Comparison of ENCODE assay signal across 10 cellular contexts in genomic region chrX:42678133-42678532, GRCh38.
A peak's percentile ranks its signal among the peaks of the same experiment; 100 is the strongest.
DNase-seq lines count a peak whose midpoint lies in the region; ATAC-seq, FAIRE-seq and TF ChIP-seq lines count a peak whose summit lies in the region.
"Had no signal": no experiment of that assay in that cellular context is flagged by ENCODE, and none has a peak within 500 bp of the region (broad histone marks: within the 10 kb centered on the region; RNA-seq: fewer than 3 reads in every experiment).

No MANE protein-coding gene starts in this region.

- H3K79me2 ChIP-seq in smooth muscle cell (ENCODE audit: low read depth) = no peaks in the 10 kb centered on the region

- H3K4me2 ChIP-seq in smooth muscle cell = no peak overlapping the region

- no peaks in the 10 kb centered on the region for H3K36me3 Mint-ChIP-seq in WTC11
- H3K36me3 Mint-ChIP-seq: naive B cell had no signal

- no peaks in the 10 kb centered on the region for H3K27me3 Mint-ChIP-seq in WTC11 (ENCODE audit: low read depth)
- H3K27me3 Mint-ChIP-seq: naive B cell had no signal

- H3K9me3 ChIP-seq in pancreas (no peaks in the 10 kb centered on the region), smooth muscle cell (replicated peaks; ENCODE audit: low read depth) (no peaks in the 10 kb centered on the region)

- DNase-seq in NCI-H2029 treated with DMSO at 0.1 percent for 48 hours (lab: John Stamatoyannopoulos, UW) (peak; percentile 0), NCI-H2029 (lab: John Stamatoyannopoulos, UW) (no peak), LNCaP clone FGC (ENCODE audit: low read depth) (peak; percentile 83), choroid plexus epithelial cell (ENCODE audit: low read depth) (peak; percentile 42), pancreas (peak in 4 of 6 donors; percentile 12 to 23 (median 18)), WTC11 (ENCODE audit: low spot score) (no peak), smooth muscle cell (lab: John Stamatoyannopoulos, UW; ENCODE audit: unreplicated experiment) (no peak)
- DNase-seq: naive B cell; stimulated activated CD4-positive, alpha-beta T cell treated with anti-CD3 and anti-CD28 coated beads, Interleukin-12 subunit alpha, Interleukin-12 subunit beta, amount 100 ng/mL, for 4 hours had no signal

- H3K4me3 Mint-ChIP-seq in WTC11 = no peak overlapping the region
- H3K4me3 Mint-ChIP-seq: naive B cell had no signal

- FAIRE-seq in pancreas (lab: Jason Lieb, UNC) = no peak

- POLR2A ChIA-PET in WTC11 (lab: Charles Lee) = no interaction called here

- no peaks in the 10 kb centered on the region for H3F3A ChIP-seq in smooth muscle cell (ENCODE audit: low read depth)

- H3K4me3 ChIP-seq in LNCaP clone FGC (ENCODE audit: low read depth, low read length) (no peak overlapping the region), choroid plexus epithelial cell (ENCODE audit: low read depth, low read length) (no peak overlapping the region), pancreas (no peak overlapping the region), smooth muscle cell (no peak overlapping the region)

- peaks cover 0 to 7% (median 0%) of the 10 kb centered on the region in 3 donors for H3K4me1 ChIP-seq in pancreas
- peaks cover 11% of the 10 kb centered on the region for H3K4me1 ChIP-seq in smooth muscle cell (ENCODE audit: low read depth)

- H3K27me3 ChIP-seq in pancreas = no peaks in the 10 kb centered on the region
- no peaks in the 10 kb centered on the region for H3K27me3 ChIP-seq in smooth muscle cell (ENCODE audit: low read depth)

- no peak overlapping the region for H3K9ac ChIP-seq in smooth muscle cell (ENCODE audit: low read depth)

- ATAC-seq in pancreas = peak; percentile 49 to 79 (median 56)
- no peak for ATAC-seq in HG03280 (IDR thresholded peaks at IDR 0.05; ENCODE audit: unreplicated experiment)
- ATAC-seq in WTC11 = no peak

- peak; percentile 47 for TF ChIP-seq CTCF in LNCaP clone FGC (IDR thresholded peaks at IDR 0.05; ENCODE audit: control insufficient read depth, extremely low read depth, insufficient read depth)
- peak; percentile 30 for TF ChIP-seq CTCF in choroid plexus epithelial cell (conservative IDR thresholded peaks at IDR 0.05; ENCODE audit: low read depth, low read length)
- TF ChIP-seq CTCF in pancreas (IDR thresholded peaks at IDR 0.05) = peak in 1 of 4 donors; percentile 11
- TF ChIP-seq CTCF in WTC11 (IDR thresholded peaks at IDR 0.05) = no peak
- TF ChIP-seq CTCF in smooth muscle cell (IDR thresholded peaks at IDR 0.05; ENCODE audit: borderline replicate concordance, insufficient read depth, poor library complexity, severe bottlenecking) = no peak

- CTCF ChIA-PET in WTC11 (lab: Charles Lee) = no interaction called here

- intact Hi-C loops in pancreas (cut with DNase I) = no loop called here

- H3K9me3 Mint-ChIP-seq in WTC11 = peaks cover 12% of the 10 kb centered on the region

- 44 to 57% methylated on average over 6 of the region's 6 CpGs for WGBS in pancreas, 2 donors
- WGBS in smooth muscle cell (ENCODE audit: low lambda C conversion rate) = 78% methylated on average over 6 of the region's 6 CpGs

- peaks cover 31% of the 10 kb centered on the region for H3K4me1 Mint-ChIP-seq in WTC11

- no peak overlapping the region for H3K27ac Mint-ChIP-seq in WTC11

- H2AFZ ChIP-seq in smooth muscle cell (ENCODE audit: low read depth) = no peak overlapping the region

- no peak overlapping the region for H3K27ac ChIP-seq in pancreas
- no peak overlapping the region for H3K27ac ChIP-seq in smooth muscle cell (ENCODE audit: low read depth)

- H4K20me1 ChIP-seq in smooth muscle cell (ENCODE audit: low read depth) = no peaks in the 10 kb centered on the region

- H3K36me3 ChIP-seq in pancreas (no peaks in the 10 kb centered on the region), smooth muscle cell (ENCODE audit: low read depth) (no peaks in the 10 kb centered on the region)

TF ChIP-seq in WTC11, 78 proteins besides CTCF, POLR2A, EP300 and RAD21 (continues in another document):
- no peak for TF ChIP-seq ZNF317 (CRISPR knock-in tag; IDR thresholded peaks at IDR 0.05; ENCODE audit: borderline replicate concordance, low read depth)
- TF ChIP-seq, protein P1, sequence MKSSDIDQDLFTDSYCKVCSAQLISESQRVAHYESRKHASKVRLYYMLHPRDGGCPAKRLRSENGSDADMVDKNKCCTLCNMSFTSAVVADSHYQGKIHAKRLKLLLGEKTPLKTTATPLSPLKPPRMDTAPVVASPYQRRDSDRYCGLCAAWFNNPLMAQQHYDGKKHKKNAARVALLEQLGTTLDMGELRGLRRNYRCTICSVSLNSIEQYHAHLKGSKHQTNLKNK (CRISPR knock-in tag; IDR thresholded peaks at IDR 0.05) = no peak
- TF ChIP-seq EMX1 (CRISPR knock-in tag; IDR thresholded peaks at IDR 0.05) = no peak
- TF ChIP-seq CDX4 (CRISPR knock-in tag; IDR thresholded peaks at IDR 0.05; ENCODE audit: borderline replicate concordance) = no peak
- no peak for TF ChIP-seq NR1H2 (CRISPR knock-in tag; IDR thresholded peaks at IDR 0.05)
- TF ChIP-seq FOXK1 (CRISPR knock-in tag; IDR thresholded peaks at IDR 0.05) = no peak
- TF ChIP-seq, protein P2, sequence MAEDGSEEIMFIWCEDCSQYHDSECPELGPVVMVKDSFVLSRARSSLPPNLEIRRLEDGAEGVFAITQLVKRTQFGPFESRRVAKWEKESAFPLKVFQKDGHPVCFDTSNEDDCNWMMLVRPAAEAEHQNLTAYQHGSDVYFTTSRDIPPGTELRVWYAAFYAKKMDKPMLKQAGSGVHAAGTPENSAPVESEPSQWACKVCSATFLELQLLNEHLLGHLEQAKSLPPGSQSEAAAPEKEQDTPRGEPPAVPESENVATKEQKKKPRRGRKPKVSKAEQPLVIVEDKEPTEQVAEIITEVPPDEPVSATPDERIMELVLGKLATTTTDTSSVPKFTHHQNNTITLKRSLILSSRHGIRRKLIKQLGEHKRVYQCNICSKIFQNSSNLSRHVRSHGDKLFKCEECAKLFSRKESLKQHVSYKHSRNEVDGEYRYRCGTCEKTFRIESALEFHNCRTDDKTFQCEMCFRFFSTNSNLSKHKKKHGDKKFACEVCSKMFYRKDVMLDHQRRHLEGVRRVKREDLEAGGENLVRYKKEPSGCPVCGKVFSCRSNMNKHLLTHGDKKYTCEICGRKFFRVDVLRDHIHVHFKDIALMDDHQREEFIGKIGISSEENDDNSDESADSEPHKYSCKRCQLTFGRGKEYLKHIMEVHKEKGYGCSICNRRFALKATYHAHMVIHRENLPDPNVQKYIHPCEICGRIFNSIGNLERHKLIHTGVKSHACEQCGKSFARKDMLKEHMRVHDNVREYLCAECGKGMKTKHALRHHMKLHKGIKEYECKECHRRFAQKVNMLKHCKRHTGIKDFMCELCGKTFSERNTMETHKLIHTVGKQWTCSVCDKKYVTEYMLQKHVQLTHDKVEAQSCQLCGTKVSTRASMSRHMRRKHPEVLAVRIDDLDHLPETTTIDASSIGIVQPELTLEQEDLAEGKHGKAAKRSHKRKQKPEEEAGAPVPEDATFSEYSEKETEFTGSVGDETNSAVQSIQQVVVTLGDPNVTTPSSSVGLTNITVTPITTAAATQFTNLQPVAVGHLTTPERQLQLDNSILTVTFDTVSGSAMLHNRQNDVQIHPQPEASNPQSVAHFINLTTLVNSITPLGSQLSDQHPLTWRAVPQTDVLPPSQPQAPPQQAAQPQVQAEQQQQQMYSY (CRISPR knock-in tag; IDR thresholded peaks at IDR 0.05) = no peak
- TF ChIP-seq TEAD4 (CRISPR knock-in tag; IDR thresholded peaks at IDR 0.05) = no peak
- TF ChIP-seq, protein P3, sequence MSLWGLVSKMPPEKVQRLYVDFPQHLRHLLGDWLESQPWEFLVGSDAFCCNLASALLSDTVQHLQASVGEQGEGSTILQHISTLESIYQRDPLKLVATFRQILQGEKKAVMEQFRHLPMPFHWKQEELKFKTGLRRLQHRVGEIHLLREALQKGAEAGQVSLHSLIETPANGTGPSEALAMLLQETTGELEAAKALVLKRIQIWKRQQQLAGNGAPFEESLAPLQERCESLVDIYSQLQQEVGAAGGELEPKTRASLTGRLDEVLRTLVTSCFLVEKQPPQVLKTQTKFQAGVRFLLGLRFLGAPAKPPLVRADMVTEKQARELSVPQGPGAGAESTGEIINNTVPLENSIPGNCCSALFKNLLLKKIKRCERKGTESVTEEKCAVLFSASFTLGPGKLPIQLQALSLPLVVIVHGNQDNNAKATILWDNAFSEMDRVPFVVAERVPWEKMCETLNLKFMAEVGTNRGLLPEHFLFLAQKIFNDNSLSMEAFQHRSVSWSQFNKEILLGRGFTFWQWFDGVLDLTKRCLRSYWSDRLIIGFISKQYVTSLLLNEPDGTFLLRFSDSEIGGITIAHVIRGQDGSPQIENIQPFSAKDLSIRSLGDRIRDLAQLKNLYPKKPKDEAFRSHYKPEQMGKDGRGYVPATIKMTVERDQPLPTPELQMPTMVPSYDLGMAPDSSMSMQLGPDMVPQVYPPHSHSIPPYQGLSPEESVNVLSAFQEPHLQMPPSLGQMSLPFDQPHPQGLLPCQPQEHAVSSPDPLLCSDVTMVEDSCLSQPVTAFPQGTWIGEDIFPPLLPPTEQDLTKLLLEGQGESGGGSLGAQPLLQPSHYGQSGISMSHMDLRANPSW (CRISPR knock-in tag; conservative IDR thresholded peaks at IDR 0.05; ENCODE audit: low read depth) = no peak
- no peak for TF ChIP-seq PRRX2 (CRISPR knock-in tag; IDR thresholded peaks at IDR 0.05)
- no peak for TF ChIP-seq ZNF416 (CRISPR knock-in tag; IDR thresholded peaks at IDR 0.05)
- TF ChIP-seq MAX (CRISPR knock-in tag; IDR thresholded peaks at IDR 0.05) = no peak
- TF ChIP-seq ESRRA (CRISPR knock-in tag; IDR thresholded peaks at IDR 0.05; ENCODE audit: borderline replicate concordance) = no peak
- TF ChIP-seq GRHL2 (CRISPR knock-in tag; IDR thresholded peaks at IDR 0.05; ENCODE audit: insufficient replicate concordance, severe bottlenecking) = no peak
- no peak for TF ChIP-seq GABPB1 (CRISPR knock-in tag; IDR thresholded peaks at IDR 0.05)

Comparison
In these comparisons a context has a peak if more than half of its experiments do, and no peak if none do; other contexts are left out.
1. DNase-seq: peak in NCI-H2029 treated with DMSO at 0.1 percent for 48 hours (single experiment), LNCaP clone FGC (single experiment), choroid plexus epithelial cell (single experiment) and pancreas (4 of 6); none in NCI-H2029 (single experiment), WTC11 (single experiment) and smooth muscle cell (single experiment).
2. CTCF ChIP-seq: peak in LNCaP clone FGC (single experiment) and choroid plexus epithelial cell (single experiment); none in WTC11 (single experiment) and smooth muscle cell (single experiment).
3. ATAC-seq: peak in pancreas (4 of 4); none in HG03280 (single experiment) and WTC11 (single experiment).